11 cellular contexts compared by ENCODE assay signal in the genomic region with DNA sequence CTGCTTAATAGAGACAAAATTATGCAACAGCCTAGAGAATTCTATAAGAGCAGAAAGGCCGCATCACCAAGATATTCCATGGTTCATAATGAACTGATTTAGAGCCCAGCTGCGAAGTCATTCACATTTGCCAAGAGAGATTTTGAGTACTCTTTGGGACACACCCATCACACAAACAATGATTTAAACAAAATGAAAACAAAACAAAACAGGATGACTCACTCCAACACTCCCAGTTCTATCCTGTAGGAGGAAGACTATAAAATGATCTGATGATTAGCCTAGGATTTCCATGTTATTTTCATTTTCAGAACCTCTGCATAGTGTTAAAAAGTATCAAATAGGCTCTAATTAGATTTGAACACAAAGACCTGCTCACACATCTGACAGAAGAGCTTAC.
DNase-seq lines count a peak whose midpoint lies in the region; ATAC-seq and TF ChIP-seq lines count a peak whose summit lies in the region.
"Had no signal": no experiment of that assay in that cellular context is flagged by ENCODE, and none has a peak within 500 bp of the region (broad histone marks: within the 10 kb centered on the region; RNA-seq: fewer than 3 reads in every experiment).

No MANE protein-coding gene starts in this region.

- no peaks in the 10 kb centered on the region for H3K9me3 ChIP-seq in heart right ventricle
- H3K9me3 ChIP-seq in breast epithelium, result no peaks in the 10 kb centered on the region
- H3K9me3 ChIP-seq in vagina, result no peaks in the 10 kb centered on the region
- no peaks in the 10 kb centered on the region for H3K9me3 ChIP-seq in colonic mucosa
- H3K9me3 ChIP-seq: BLaER1, tibial artery had no signal

- no peaks in the 10 kb centered on the region for H3K27me3 ChIP-seq in heart right ventricle
- no peaks in the 10 kb centered on the region for H3K27me3 ChIP-seq in breast epithelium
- no peaks in the 10 kb centered on the region for H3K27me3 ChIP-seq in layer of hippocampus (ENCODE audit: control insufficient read depth, insufficient read depth, low read length)
- no peaks in the 10 kb centered on the region for H3K27me3 ChIP-seq in vagina
- no peaks in the 10 kb centered on the region for H3K27me3 ChIP-seq in colonic mucosa
- H3K27me3 ChIP-seq: BLaER1, tibial artery had no signal

- H3K4me3 ChIP-seq in heart right ventricle (no peak overlapping the region), breast epithelium (no peak overlapping the region), vagina (no peak overlapping the region), colonic mucosa (no peak overlapping the region)
- H3K4me3 ChIP-seq: BLaER1, tibial artery had no signal

- H3K27ac ChIP-seq in heart right ventricle, result peak overlapping the region in 8 of 10 donors; percentile 3 to 69 (median 27)
- H3K27ac ChIP-seq in breast epithelium, result peak overlapping the region in 1 of 2 donors; percentile 20
- H3K27ac ChIP-seq in layer of hippocampus (ENCODE audit: low read depth, low read length), result peak overlapping the region; percentile 72
- H3K27ac ChIP-seq in vagina, result peak overlapping the region; percentile 45
- no peak overlapping the region for H3K27ac ChIP-seq in colonic mucosa
- H3K27ac ChIP-seq: BLaER1, tibial artery had no signal

- intact Hi-C loops in heart right ventricle (cut with DNase I) (no loop called here), cardiac septum (cut with DNase I) (no loop called here), breast epithelium (cut with DNase I; ENCODE audit: low total_unique reads) (no loop called here), vagina (cut with DNase I) (no loop called here), colonic mucosa (cut with DNase I) (no loop called here)

- H3K36me3 ChIP-seq in heart right ventricle, result peaks cover 0 to 35% (median 5%) of the 10 kb centered on the region in 9 donors
- H3K36me3 ChIP-seq in breast epithelium, result no peaks in the 10 kb centered on the region
- H3K36me3 ChIP-seq in vagina, result no peaks in the 10 kb centered on the region
- no peaks in the 10 kb centered on the region for H3K36me3 ChIP-seq in colonic mucosa

- 56 to 60% methylated on average over 2 of the region's 2 CpGs for WGBS in heart right ventricle, 2 donors

- TF ChIP-seq POLR2A in breast epithelium (IDR thresholded peaks at IDR 0.05) (no peak), vagina (IDR thresholded peaks at IDR 0.05) (no peak)

- no peak overlapping the region for H3K9ac ChIP-seq in colonic mucosa (ENCODE audit: low read depth in 2 of 2, low read length in 2 of 2)
- H3K9ac ChIP-seq: BLaER1 had no signal

- ATAC-seq in heart right ventricle, result peak; percentile 47 to 91 (median 82)
- ATAC-seq in HG02610 (IDR thresholded peaks at IDR 0.05; ENCODE audit: unreplicated experiment), result no peak
- ATAC-seq: activated CD8-positive, alpha-beta memory T cell treated with anti-CD3 and anti-CD28 coated beads, Interleukin-2, amount 10 ng/mL, durations not matched to agents 7 days and 5 days had no signal

- peaks cover 0 to 27% (median 12%) of the 10 kb centered on the region in 9 donors for H3K4me1 ChIP-seq in heart right ventricle
- H3K4me1 ChIP-seq in breast epithelium, result no peaks in the 10 kb centered on the region
- H3K4me1 ChIP-seq in vagina, result peaks cover 19% of the 10 kb centered on the region
- H3K4me1 ChIP-seq in colonic mucosa, result no peaks in the 10 kb centered on the region
- H3K4me1 ChIP-seq: BLaER1 had no signal

- TF ChIP-seq CTCF in heart right ventricle (IDR thresholded peaks at IDR 0.05) (peak in 7 of 9 donors; percentile 9 to 38 (median 22)), breast epithelium (IDR thresholded peaks at IDR 0.05) (peak in 2 of 3 donors; percentile 13 to 29), vagina (IDR thresholded peaks at IDR 0.05) (peak in 1 of 3 experiments; percentile 13), colonic mucosa (IDR thresholded peaks at IDR 0.05) (no peak)

- no peak for DNase-seq in heart right ventricle
- no peak for DNase-seq in cardiac septum (ENCODE audit: low spot score)
- no peak for DNase-seq in breast epithelium (ENCODE audit: low spot score in 2 of 2)
- no peak for DNase-seq in vagina (ENCODE audit: extremely low spot score in 2 of 2)
- DNase-seq in NCI-H1436 (lab: John Stamatoyannopoulos, UW), result no peak
- DNase-seq in colonic mucosa, result no peak
- DNase-seq: activated CD8-positive, alpha-beta memory T cell treated with anti-CD3 and anti-CD28 coated beads, Interleukin-2, amount 10 ng/mL, durations not matched to agents 7 days and 5 days; tibial artery had no signal
